18 cellular contexts compared by ENCODE assay signal in genomic region chr2:57802243-57802642, GRCh38.
"Had no signal": no experiment of that assay in that cellular context is flagged by ENCODE, and none has a peak within 500 bp of the region (broad histone marks: within the 10 kb centered on the region; RNA-seq: fewer than 3 reads in every experiment).

No MANE protein-coding gene starts in this region.

- H3K4me1 ChIP-seq: esophagus squamous epithelium, gastroesophageal sphincter, pancreas, suprapubic skin, tibial artery, upper lobe of right lung, vagina had no signal

- DNase-seq: dermis blood vessel endothelial cell; esophagus squamous epithelium; foreskin fibroblast; left colon; left ventricle myocardium superior; mesendoderm; naive B cell; occipital lobe; pancreas; right cardiac atrium; small intestine; stimulated activated CD4-positive, alpha-beta T cell treated with anti-CD3 and anti-CD28 coated beads, Interleukin-2, amount 100 ng/mL, for 48 hours; stimulated activated naive CD4-positive, alpha-beta T cell treated with Interleukin-2 at 50 U/mL for 16 hours; tibial artery; upper lobe of right lung had no signal

- H3K4me3 ChIP-seq: esophagus squamous epithelium, gastroesophageal sphincter, pancreas, suprapubic skin, tibial artery, upper lobe of right lung, vagina had no signal

- H3K27ac ChIP-seq: esophagus squamous epithelium, gastroesophageal sphincter, pancreas, suprapubic skin, tibial artery, upper lobe of right lung, vagina had no signal

- H3K36me3 ChIP-seq: esophagus squamous epithelium, gastroesophageal sphincter, pancreas, suprapubic skin, tibial artery, upper lobe of right lung, vagina had no signal

- ATAC-seq: gastroesophageal sphincter, left colon, left ventricle myocardium superior, pancreas, right cardiac atrium, upper lobe of right lung had no signal

- H3K27me3 ChIP-seq: esophagus squamous epithelium, gastroesophageal sphincter, pancreas, suprapubic skin, tibial artery, upper lobe of right lung, vagina had no signal

- H3K9me3 ChIP-seq: pancreas, suprapubic skin, upper lobe of right lung, vagina had no signal
